Comparison of ENCODE assay signal across 19 cellular contexts in genomic region chr1:101971309-101971708, GRCh38. TPM values are rescaled to one million over a fixed set of nuclear protein-coding genes. Genes with fewer than 3 reads are reported as not detected.
DNase-seq lines count a peak whose midpoint lies in the region; ATAC-seq and TF ChIP-seq lines count a peak whose summit lies in the region.
"Had no signal": no experiment of that assay in that cellular context is flagged by ENCODE, and none has a peak within 500 bp of the region (broad histone marks: within the 10 kb centered on the region; RNA-seq: fewer than 3 reads in every experiment).

No MANE protein-coding gene starts in this region.

- H3K4me1 Mint-ChIP-seq in brain = no peaks in the 10 kb centered on the region
- no peaks in the 10 kb centered on the region for H3K4me1 Mint-ChIP-seq in activated CD4-positive, alpha-beta T cell treated with anti-CD3 and anti-CD28 coated beads for 36 hours

- H3K79me2 ChIP-seq in DOHH2 (ENCODE audit: control insufficient read depth, low read length) = no peaks in the 10 kb centered on the region
- no peaks in the 10 kb centered on the region for H3K79me2 ChIP-seq in Loucy (ENCODE audit: insufficient read depth, low read length)

- H4K20me1 ChIP-seq in DOHH2 (ENCODE audit: control insufficient read depth, insufficient read depth, low read depth, low read length) (no peaks in the 10 kb centered on the region), Loucy (ENCODE audit: insufficient read depth, low read length, poor library complexity, severe bottlenecking) (no peaks in the 10 kb centered on the region)

- DNase-seq in myocyte (ENCODE audit: low read depth) (peak; percentile 0), left cardiac atrium (no peak), hippocampal formation (lab: John Stamatoyannopoulos, UW) (no peak)
- no peak for DNase-seq in activated CD4-positive, alpha-beta T cell treated with anti-CD3 and anti-CD28 coated beads for 36 hours
- DNase-seq: activated CD4-positive, alpha-beta T cell treated with anti-CD3 and anti-CD28 coated beads for 4 hours; activated naive CD4-positive, alpha-beta T cell treated with anti-CD3 and anti-CD28 coated beads for 36 hours; AML-193; left ventricle myocardium superior; NCI-H2029 treated with DMSO at 0.1 percent for 48 hours; NCI-H524 treated with DMSO at 0.1 percent for 48 hours; SHP77 had no signal

- no peak overlapping the region for H3K27ac Mint-ChIP-seq in brain
- no peak overlapping the region for H3K27ac Mint-ChIP-seq in activated CD4-positive, alpha-beta T cell treated with anti-CD3 and anti-CD28 coated beads for 36 hours
- H3K27ac Mint-ChIP-seq: activated naive CD4-positive, alpha-beta T cell treated with anti-CD3 and anti-CD28 coated beads for 36 hours; T-helper 2 cell treated with Interferon-gamma antibody and Interleukin-4, amounts not matched to agents 5 μg/mL and 100 μg/mL, for 36 hours had no signal

- H3K27me3 ChIP-seq in DOHH2 (ENCODE audit: control insufficient read depth, low read length) (no peaks in the 10 kb centered on the region), Loucy (ENCODE audit: insufficient read depth, low read length, poor library complexity, severe bottlenecking) (no peaks in the 10 kb centered on the region)

- H3K9me3 ChIP-seq in DOHH2 (ENCODE audit: control insufficient read depth, insufficient read depth, low read length) (no peaks in the 10 kb centered on the region), Loucy (ENCODE audit: insufficient read depth, low read depth, low read length) (no peaks in the 10 kb centered on the region)

- H3K9me3 Mint-ChIP-seq in brain = peaks cover 0 to 2% (median 0%) of the 10 kb centered on the region in 5 experiments
- H3K9me3 Mint-ChIP-seq in activated CD4-positive, alpha-beta T cell treated with anti-CD3 and anti-CD28 coated beads for 36 hours (ENCODE audit: low read depth) = peaks cover 3% of the 10 kb centered on the region
- H3K9me3 Mint-ChIP-seq: T-helper 2 cell treated with Interferon-gamma antibody and Interleukin-4, amounts not matched to agents 5 μg/mL and 100 μg/mL, for 36 hours had no signal

- H3K36me3 Mint-ChIP-seq in brain = no peaks in the 10 kb centered on the region
- H3K36me3 Mint-ChIP-seq in activated CD4-positive, alpha-beta T cell treated with anti-CD3 and anti-CD28 coated beads for 36 hours (ENCODE audit: low read depth) = no peaks in the 10 kb centered on the region

- H3K36me3 ChIP-seq in DOHH2 (ENCODE audit: control insufficient read depth, low read length) (no peaks in the 10 kb centered on the region), Loucy (ENCODE audit: insufficient read depth, low read length) (no peaks in the 10 kb centered on the region)

- CTCF ChIA-PET in activated CD4-positive, alpha-beta T cell treated with anti-CD3 and anti-CD28 coated beads for 36 hours (lab: Charles Lee) = no interaction called here

- ATAC-seq in activated CD4-positive, alpha-beta T cell treated with anti-CD3 and anti-CD28 coated beads for 36 hours = no peak
- ATAC-seq in left cardiac atrium (no peak), GM21528 (IDR thresholded peaks at IDR 0.05; ENCODE audit: low FRiP score, unreplicated experiment) (no peak)
- ATAC-seq: left ventricle myocardium superior had no signal

- H3K4me2 ChIP-seq in DOHH2 (ENCODE audit: low read length) = no peak overlapping the region
- H3K4me2 ChIP-seq in Loucy (ENCODE audit: low read depth, low read length, poor library complexity, severe bottlenecking) = no peak overlapping the region

- no peaks in the 10 kb centered on the region for H3K4me1 ChIP-seq in DOHH2 (ENCODE audit: control insufficient read depth, low read length)
- H3K4me1 ChIP-seq in Loucy (ENCODE audit: insufficient read depth, low read length, poor library complexity, severe bottlenecking) = no peaks in the 10 kb centered on the region

- H3K27me3 Mint-ChIP-seq in brain = peaks cover 4% of the 10 kb centered on the region
- no peaks in the 10 kb centered on the region for H3K27me3 Mint-ChIP-seq in activated CD4-positive, alpha-beta T cell treated with anti-CD3 and anti-CD28 coated beads for 36 hours

- H3K9me2 ChIP-seq in DOHH2 (replicated peaks; ENCODE audit: control insufficient read depth, low read length) = no peaks in the 10 kb centered on the region
- no peaks in the 10 kb centered on the region for H3K9me2 ChIP-seq in Loucy (replicated peaks; ENCODE audit: low read depth, low read length)

- intact Hi-C loops in activated CD4-positive, alpha-beta T cell treated with anti-CD3 and anti-CD28 coated beads for 36 hours (cut with DNase I, micrococcal nuclease) = no loop called here
- intact Hi-C loops in left cardiac atrium (cut with DNase I) = no loop called here

- no peak overlapping the region for H3K4me3 Mint-ChIP-seq in brain
- no peak overlapping the region for H3K4me3 Mint-ChIP-seq in activated CD4-positive, alpha-beta T cell treated with anti-CD3 and anti-CD28 coated beads for 36 hours
- H3K4me3 Mint-ChIP-seq: activated naive CD4-positive, alpha-beta T cell treated with anti-CD3 and anti-CD28 coated beads for 36 hours; T-helper 2 cell treated with Interferon-gamma antibody and Interleukin-4, amounts not matched to agents 5 μg/mL and 100 μg/mL, for 36 hours had no signal

- no peak overlapping the region for H3K9ac ChIP-seq in Loucy (ENCODE audit: low read depth, low read length, poor library complexity, severe bottlenecking)

- H3K4me3 ChIP-seq in DOHH2 (ENCODE audit: low read length) (no peak overlapping the region), Loucy (ENCODE audit: low read length, poor library complexity, severe bottlenecking) (no peak overlapping the region)

- POLR2A ChIA-PET in activated CD4-positive, alpha-beta T cell treated with anti-CD3 and anti-CD28 coated beads for 36 hours (lab: Charles Lee) = no interaction called here

- H2AFZ ChIP-seq in Loucy (ENCODE audit: low read length) = no peak overlapping the region

- TF ChIP-seq CTCF in DOHH2 (IDR thresholded peaks at IDR 0.05; ENCODE audit: low read depth, low read length, poor library complexity, severe bottlenecking) (peak; percentile 40), Loucy (conservative IDR thresholded peaks at IDR 0.05; ENCODE audit: low read length) (peak; percentile 67), brain (conservative IDR thresholded peaks at IDR 0.05) (peak; percentile 24 to 29)

- H3F3A ChIP-seq in DOHH2 (ENCODE audit: control insufficient read depth, insufficient read depth) (no peaks in the 10 kb centered on the region), Loucy (ENCODE audit: low read depth) (no peaks in the 10 kb centered on the region)

- H3K27ac ChIP-seq in DOHH2 (ENCODE audit: low read depth, low read length) = no peak overlapping the region

RNA-seq across cellular contexts. Expression of gene OLFM3, which starts 25.4 kb away (rescaled TPM):
- polyA plus RNA-seq in brain (ENCODE audit: insufficient read depth, low read depth, low replicate concordance) = 1.2 TPM
- total RNA-seq in myocyte (not detected in 2 replicates), left cardiac atrium (not detected)
- polyA plus RNA-seq in myocyte (2012) = not detected
- not detected for total RNA-seq in activated CD4-positive, alpha-beta T cell treated with anti-CD3 and anti-CD28 coated beads for 36 hours
- total RNA-seq: activated naive CD4-positive, alpha-beta T cell treated with anti-CD3 and anti-CD28 coated beads for 36 hours; dermis microvascular lymphatic vessel endothelial cell; left ventricle myocardium superior; pulmonary artery endothelial cell; subcutaneous adipose tissue had no signal
